Comparison of ENCODE assay signal across 1 cellular context in the genomic region with DNA sequence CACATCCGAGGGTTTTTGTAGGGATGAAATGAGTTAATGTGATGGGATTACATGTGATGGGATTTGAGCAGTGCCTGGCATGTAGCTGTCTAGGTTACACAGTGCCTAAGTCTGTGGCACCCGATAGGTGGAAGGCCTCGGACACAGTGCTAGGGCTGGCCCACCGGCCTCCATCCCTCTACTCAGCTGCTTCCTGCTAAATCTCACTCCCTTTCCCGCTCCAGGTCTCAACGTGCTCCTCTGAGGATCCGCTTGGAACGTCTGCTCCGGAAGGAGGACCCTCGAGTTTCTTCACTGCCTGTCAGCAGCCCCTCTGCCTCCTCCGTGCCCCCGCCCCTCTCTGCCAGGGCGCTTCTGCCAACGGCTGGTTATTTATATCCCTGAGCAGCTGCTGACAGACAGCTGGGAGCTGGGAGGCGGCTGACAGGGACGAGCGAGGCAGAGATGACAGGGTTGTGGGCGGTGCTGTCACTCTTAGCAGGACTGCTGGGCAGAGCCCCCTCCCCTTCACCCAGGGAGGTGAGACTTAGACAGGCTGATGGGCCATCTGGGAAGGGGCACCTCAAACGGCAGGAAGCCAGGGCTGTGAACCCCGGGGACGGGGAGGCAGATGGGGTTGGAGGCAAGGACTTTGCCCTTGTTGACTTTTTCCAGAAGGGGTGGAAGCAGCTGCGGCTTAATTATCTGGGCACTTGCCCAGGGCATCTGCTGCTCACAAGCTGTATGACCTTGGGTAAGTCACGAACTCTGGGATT.
A peak's percentile ranks its signal among the peaks of the same experiment; 100 is the strongest.
TF ChIP-seq lines count a peak whose summit lies in the region.

No MANE protein-coding gene starts in this region.

TF ChIP-seq in H1, 55 proteins besides CTCF, POLR2A, EP300 and RAD21:
- 0 out of 4 replicates have a peak, but pooled peaks of 1 of the 2 experiments have one; percentile 35 for TF ChIP-seq SIN3A (conservative IDR thresholded peaks at IDR 0.05 in 1 of 2, IDR thresholded peaks at IDR 0.05 in 1 of 2; ENCODE audit: low read depth in 1 of 2, low read length in 2 of 2)
- no peak for TF ChIP-seq TCF12 (IDR thresholded peaks at IDR 0.05; ENCODE audit: low read depth, low read length)
- peak; percentile 10 for TF ChIP-seq EZH2 (IDR thresholded peaks at IDR 0.05; ENCODE audit: low read depth, low read length, severe bottlenecking)
